Comparison of ENCODE assay signal across 27 cellular contexts in the genomic region with DNA sequence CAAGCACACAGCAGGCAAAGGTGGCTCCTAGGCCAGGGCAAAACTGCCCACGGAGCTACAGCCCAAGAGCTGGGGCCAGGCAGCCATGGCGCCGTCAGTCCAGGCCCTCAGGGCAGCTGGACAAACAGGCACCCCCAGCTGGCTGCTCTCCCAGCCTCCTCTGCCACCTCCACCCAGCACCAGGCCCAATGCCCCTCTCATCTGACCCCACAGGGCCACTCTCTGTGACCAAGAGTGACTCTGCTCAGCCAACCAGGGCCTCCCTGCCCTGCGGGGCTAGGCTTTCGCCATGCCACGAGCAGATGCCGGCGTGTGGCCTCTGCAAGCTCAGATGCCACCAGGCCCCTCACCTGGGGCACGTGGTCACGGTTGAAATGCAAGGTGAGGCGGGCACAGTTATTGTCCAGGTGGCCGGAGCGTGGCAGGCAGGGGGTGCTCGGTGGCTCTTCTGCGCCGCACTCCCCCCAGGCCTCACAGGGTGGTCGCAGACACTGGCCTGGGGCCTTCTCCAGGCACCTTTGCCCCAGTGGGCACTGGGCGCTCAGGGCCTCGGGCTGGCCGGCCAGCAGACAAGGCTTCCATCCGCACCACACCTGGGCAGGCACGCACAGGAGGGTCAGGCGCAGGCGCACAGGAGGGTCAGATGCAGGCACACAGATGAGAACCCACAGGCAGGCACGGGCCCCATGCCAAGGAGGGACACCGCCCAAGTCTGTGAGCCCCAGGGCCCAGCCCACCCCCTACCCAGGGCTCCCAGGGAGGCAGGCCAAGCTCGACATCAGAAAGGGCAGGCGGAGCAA. TPM values are rescaled to one million over a fixed set of nuclear protein-coding genes. Genes with fewer than 3 reads are reported as not detected.
DNase-seq lines count a peak whose midpoint lies in the region; ATAC-seq and TF ChIP-seq lines count a peak whose summit lies in the region.
"Had no signal": no experiment of that assay in that cellular context is flagged by ENCODE, and none has a peak within 500 bp of the region (broad histone marks: within the 10 kb centered on the region; RNA-seq: fewer than 3 reads in every experiment).

No MANE protein-coding gene starts in this region.

- H3K4me1 Mint-ChIP-seq in CD14-positive monocyte (no peaks in the 10 kb centered on the region), chondrocyte (ENCODE audit: low read depth) (no peaks in the 10 kb centered on the region)
- H3K4me1 Mint-ChIP-seq: activated CD4-positive, alpha-beta T cell treated with anti-CD3 and anti-CD28 coated beads, Interleukin-2, amount 10 ng/mL, durations not matched to agents 7 days and 5 days; B cell had no signal

- H3K4me3 Mint-ChIP-seq in CD14-positive monocyte (no peak overlapping the region), chondrocyte (ENCODE audit: unreplicated experiment) (no peak overlapping the region)
- H3K4me3 Mint-ChIP-seq: activated CD4-positive, alpha-beta T cell treated with anti-CD3 and anti-CD28 coated beads, Interleukin-2, amount 10 ng/mL, durations not matched to agents 7 days and 5 days; activated T-cell treated with anti-CD3 and anti-CD28 coated beads, Interleukin-2, amount 50 U/mL, for 4 hours; B cell had no signal

- intact Hi-C loops in Right ventricle myocardium inferior (cut with DNase I) (no loop called here), Right ventricle myocardium superior (cut with DNase I) (no loop called here), CD14-positive monocyte (cut with micrococcal nuclease) (no loop called here), posterior cingulate gyrus (cut with DNase I) (no loop called here)

- ATAC-seq in Right ventricle myocardium inferior: no peak
- no peak for ATAC-seq in Right ventricle myocardium superior (ENCODE audit: poor library complexity)
- ATAC-seq in GM19324 (IDR thresholded peaks at IDR 0.05; ENCODE audit: low FRiP score, unreplicated experiment): no peak
- ATAC-seq: body of pancreas, right lobe of liver had no signal

- H3K27me3 Mint-ChIP-seq in CD14-positive monocyte (ENCODE audit: low read depth in 3 of 3) (peaks cover 0 to 6% (median 0%) of the 10 kb centered on the region in 3 donors), chondrocyte (ENCODE audit: low read depth) (no peaks in the 10 kb centered on the region)
- H3K27me3 Mint-ChIP-seq: activated CD4-positive, alpha-beta T cell treated with anti-CD3 and anti-CD28 coated beads, Interleukin-2, amount 10 ng/mL, durations not matched to agents 7 days and 5 days; B cell had no signal

- H3K36me3 Mint-ChIP-seq in CD14-positive monocyte (no peaks in the 10 kb centered on the region), chondrocyte (ENCODE audit: low read depth) (peaks cover 13% of the 10 kb centered on the region)

- TF ChIP-seq CTCF in CD14-positive monocyte (IDR thresholded peaks at IDR 0.05) (no peak), chondrocyte (IDR thresholded peaks at IDR 0.05) (no peak)

- H3K9me3 Mint-ChIP-seq in CD14-positive monocyte (peaks cover 0 to 5% (median 0%) of the 10 kb centered on the region in 7 donors), chondrocyte (ENCODE audit: low read depth) (no peaks in the 10 kb centered on the region)
- H3K9me3 Mint-ChIP-seq: activated T-cell treated with anti-CD3 and anti-CD28 coated beads, Interleukin-2, amount 50 U/mL, for 4 hours had no signal

- peak; percentile 62 for DNase-seq in Right ventricle myocardium inferior (ENCODE audit: missing footprints)
- no peak for DNase-seq in Right ventricle myocardium superior
- peak; percentile 45 for DNase-seq in CD14-positive monocyte (ENCODE audit: low spot score)
- DNase-seq in chondrocyte (ENCODE audit: low spot score): peak; percentile 74
- DNase-seq in posterior cingulate gyrus: peak in 6 of 10 donors; percentile 6 to 74 (median 46)
- DNase-seq in GOT3 (lab: John Stamatoyannopoulos, UW): no peak
- DNase-seq in DMS79 treated with DMSO at 0.1 percent for 48 hours (lab: John Stamatoyannopoulos, UW): no peak
- DNase-seq: ACHN; activated CD4-positive, alpha-beta T cell treated with anti-CD3 and anti-CD28 coated beads, Interleukin-2, amount 10 ng/mL, durations not matched to agents 7 days and 5 days; activated naive CD4-positive, alpha-beta T cell; activated T-cell treated with anti-CD3 and anti-CD28 coated beads, Interleukin-2, amount 50 U/mL, for 4 hours; COR-L47; foreskin fibroblast; KBM-7; mesenchymal stem cell; NCI-H1092; NCI-H187 treated with DMSO at 0.1 percent for 48 hours; NCI-H524 treated with DMSO at 0.1 percent for 48 hours; PC-9; SHP77 treated with DMSO at 0.1 percent for 48 hours; stimulated activated CD4-positive, alpha-beta T cell treated with anti-CD3 and anti-CD28 coated beads, Interleukin-4, amount 100 ng/mL, for 4 hours; SW 1271; T-helper 9 cell had no signal

- H3K27ac Mint-ChIP-seq in CD14-positive monocyte (no peak overlapping the region), chondrocyte (ENCODE audit: unreplicated experiment) (no peak overlapping the region)
- H3K27ac Mint-ChIP-seq: activated CD4-positive, alpha-beta T cell treated with anti-CD3 and anti-CD28 coated beads, Interleukin-2, amount 10 ng/mL, durations not matched to agents 7 days and 5 days; B cell had no signal

RNA-seq across cellular contexts. Expression of a gene that starts 23.0 kb away (rescaled TPM):
- 34.6 TPM for total RNA-seq in Right ventricle myocardium inferior
- total RNA-seq in Right ventricle myocardium superior: 28.6 TPM
- not detected for polyA plus RNA-seq in CD14-positive monocyte
- total RNA-seq in chondrocyte: 8.3 to 18.2 TPM (median 16.8 TPM) in 3 replicates

RNA-seq across cellular contexts. Expression of a gene that starts 35.5 kb away (rescaled TPM):
- total RNA-seq in Right ventricle myocardium inferior (33.9 TPM), Right ventricle myocardium superior (32.2 TPM), chondrocyte (13.7 to 37.4 TPM (median 35.0 TPM) in 3 replicates)
- polyA plus RNA-seq in CD14-positive monocyte: 10 to 100 TPM; 23.9 to 37.4 TPM

Comparison
In these comparisons a context has a peak if more than half of its experiments do, and no peak if none do; other contexts are left out.
1. DNase-seq: peak in Right ventricle myocardium inferior (single experiment), CD14-positive monocyte (single experiment), chondrocyte (single experiment) and posterior cingulate gyrus (6 of 10); none in Right ventricle myocardium superior (single experiment), GOT3 (single experiment) and DMS79 treated with DMSO at 0.1 percent for 48 hours (single experiment).